In the genomic region with DNA sequence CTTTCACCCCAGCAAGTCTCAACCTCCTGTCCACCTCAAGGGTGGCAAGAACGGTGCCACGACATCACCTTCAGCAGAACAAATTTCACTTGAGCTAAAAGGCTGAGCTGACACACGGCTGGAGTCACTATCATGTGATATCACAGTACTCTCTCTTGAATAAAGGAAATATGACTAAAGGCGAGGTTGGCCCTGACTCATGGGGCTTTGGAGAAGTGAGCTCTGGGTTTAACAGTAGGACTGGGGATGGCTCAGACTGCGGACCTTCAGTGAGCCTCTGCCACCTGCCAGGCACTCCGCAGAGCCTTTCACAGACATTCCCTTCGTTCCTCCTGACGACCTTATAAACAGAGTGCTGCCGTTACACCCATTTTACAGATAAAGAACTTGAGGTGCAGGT, we compare ENCODE assay signal across 10 cellular contexts. TPM values are rescaled to one million over a fixed set of nuclear protein-coding genes. Genes with fewer than 3 reads are reported as not detected.
A peak's percentile ranks its signal among the peaks of the same experiment; 100 is the strongest.
DNase-seq lines count a peak whose midpoint lies in the region; ATAC-seq and TF ChIP-seq lines count a peak whose summit lies in the region.
"Had no signal": no experiment of that assay in that cellular context is flagged by ENCODE, and none has a peak within 500 bp of the region (broad histone marks: within the 10 kb centered on the region; RNA-seq: fewer than 3 reads in every experiment).

No MANE protein-coding gene starts in this region.

- no peak overlapping the region for H3K4me3 Mint-ChIP-seq in stimulated activated naive B cell treated with anti-CD40 and anti-IgM and Interleukin-4, amounts not matched to agents 10 μg/mL and 1 μg/mL and 100 μg/mL, for 72 hours

- H3K27ac Mint-ChIP-seq in stimulated activated naive B cell treated with anti-CD40 and anti-IgM and Interleukin-4, amounts not matched to agents 10 μg/mL and 1 μg/mL and 100 μg/mL, for 72 hours: peak overlapping the region; percentile 22

- TF ChIP-seq CTCF in fibroblast of villous mesenchyme (IDR thresholded peaks at IDR 0.05; ENCODE audit: insufficient read depth, low read depth, low read length): no peak

- peak; percentile 31 to 66 for ATAC-seq in stimulated activated naive B cell treated with anti-CD40 and anti-IgM and Interleukin-4, amounts not matched to agents 10 μg/mL and 1 μg/mL and 100 μg/mL, for 72 hours (replicated peaks)
- ATAC-seq in GM21390 (IDR thresholded peaks at IDR 0.05; ENCODE audit: unreplicated experiment): no peak
- ATAC-seq in GM19467 (IDR thresholded peaks at IDR 0.05; ENCODE audit: unreplicated experiment): no peak

- peaks cover 0 to 3% of the 10 kb centered on the region in 2 donors for H3K9me3 Mint-ChIP-seq in stimulated activated naive B cell treated with anti-CD40 and anti-IgM and Interleukin-4, amounts not matched to agents 10 μg/mL and 1 μg/mL and 100 μg/mL, for 72 hours

- H3K4me3 ChIP-seq in fibroblast of villous mesenchyme (ENCODE audit: low read depth, low read length): no peak overlapping the region
- H3K4me3 ChIP-seq: heart right ventricle, uterus had no signal

- peaks cover 12 to 14% of the 10 kb centered on the region in 2 donors for H3K4me1 Mint-ChIP-seq in stimulated activated naive B cell treated with anti-CD40 and anti-IgM and Interleukin-4, amounts not matched to agents 10 μg/mL and 1 μg/mL and 100 μg/mL, for 72 hours

- no peaks in the 10 kb centered on the region for H3K36me3 Mint-ChIP-seq in stimulated activated naive B cell treated with anti-CD40 and anti-IgM and Interleukin-4, amounts not matched to agents 10 μg/mL and 1 μg/mL and 100 μg/mL, for 72 hours

- DNase-seq in activated CD4-positive, alpha-beta T cell treated with anti-CD3 and anti-CD28 coated beads for 4 hours: peak; percentile 7
- DNase-seq in activated CD4-positive, alpha-beta T cell treated with anti-CD3 and anti-CD28 coated beads, Interleukin-2, amount 50 U/mL, for 4 hours: no peak
- DNase-seq in SW480 (ENCODE audit: low spot score): peak; percentile 8
- DNase-seq in fibroblast of villous mesenchyme (ENCODE audit: low read depth): peak; percentile 31
- no peak for DNase-seq in stimulated activated naive B cell treated with anti-CD40 and anti-IgM and Interleukin-4, amounts not matched to agents 10 μg/mL and 1 μg/mL and 100 μg/mL, for 72 hours
- DNase-seq in NCI-H1092 (lab: John Stamatoyannopoulos, UW): no peak
- DNase-seq: heart right ventricle, uterus had no signal

- peaks cover 29 to 48% of the 10 kb centered on the region in 2 donors for H3K27me3 Mint-ChIP-seq in stimulated activated naive B cell treated with anti-CD40 and anti-IgM and Interleukin-4, amounts not matched to agents 10 μg/mL and 1 μg/mL and 100 μg/mL, for 72 hours

RNA-seq across cellular contexts. Expression of gene SHC3, which starts 25.0 kb away (rescaled TPM):
- 7.4 and 11.7 TPM in 2 replicates for total RNA-seq in fibroblast of villous mesenchyme

Comparison
In these comparisons a context has a peak if more than half of its experiments do, and no peak if none do; other contexts are left out.
1. DNase-seq: peak in activated CD4-positive, alpha-beta T cell treated with anti-CD3 and anti-CD28 coated beads for 4 hours (2 of 2), SW480 (single experiment) and fibroblast of villous mesenchyme (single experiment); none in activated CD4-positive, alpha-beta T cell treated with anti-CD3 and anti-CD28 coated beads, Interleukin-2, amount 50 U/mL, for 4 hours (0 of 2), stimulated activated naive B cell treated with anti-CD40 and anti-IgM and Interleukin-4, amounts not matched to agents 10 μg/mL and 1 μg/mL and 100 μg/mL, for 72 hours (single experiment) and NCI-H1092 (single experiment).
2. ATAC-seq: peak in stimulated activated naive B cell treated with anti-CD40 and anti-IgM and Interleukin-4, amounts not matched to agents 10 μg/mL and 1 μg/mL and 100 μg/mL, for 72 hours (2 of 2); none in GM21390 (single experiment) and GM19467 (single experiment).